In genomic region chr10:121357323-121357835, GRCh38 we compare ENCODE assay signal across 1 cellular context.
TF ChIP-seq lines count a peak whose summit lies in the region.

No MANE protein-coding gene starts in this region.

TF ChIP-seq in SK-N-SH treated with all-trans-retinoic acid at 6 μM for 48 hours, 23 proteins besides CTCF, POLR2A, EP300 and RAD21 (continued from another document):
- TF ChIP-seq ZFP3 (CRISPR knock-in tag; IDR thresholded peaks at IDR 0.05) (no peak), ZFP30 (CRISPR knock-in tag; IDR thresholded peaks at IDR 0.05) (no peak), CSDC2 (CRISPR knock-in tag; IDR thresholded peaks at IDR 0.05) (no peak), SNAI2 (CRISPR knock-in tag; IDR thresholded peaks at IDR 0.05) (no peak), ZNF565 (CRISPR knock-in tag; conservative IDR thresholded peaks at IDR 0.05; ENCODE audit: low read depth) (no peak)
TF ChIP-seq in SK-N-SH treated with all-trans-retinoic acid at 6 μM for 48 hours: peak in this region for 0.
